ENCODE assay signal across 1 cellular context in the genomic region with DNA sequence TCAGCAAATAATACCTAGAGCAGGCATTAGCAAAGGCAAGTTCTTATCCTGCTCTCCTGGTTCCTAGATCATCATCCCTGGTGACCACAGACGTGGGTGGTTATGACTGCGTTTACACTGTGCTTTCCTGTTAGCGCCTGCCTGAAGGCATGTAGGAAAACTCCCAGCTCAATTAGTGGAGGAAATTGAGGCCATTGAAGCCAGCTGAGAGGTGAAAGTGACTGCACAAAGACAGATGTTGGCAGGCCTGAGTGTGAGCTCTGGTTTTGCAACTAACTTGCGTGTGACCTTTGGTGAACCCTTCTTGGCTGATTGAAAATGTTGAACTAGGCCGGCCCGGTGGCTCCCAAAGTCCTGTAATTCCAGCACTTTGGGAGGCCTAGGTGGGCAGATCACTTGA.
TF ChIP-seq lines count a peak whose summit lies in the region.

No MANE protein-coding gene starts in this region.

TF ChIP-seq in liver, 16 proteins besides CTCF, POLR2A, EP300 and RAD21 (continued from another document):
- TF ChIP-seq, protein P1, sequence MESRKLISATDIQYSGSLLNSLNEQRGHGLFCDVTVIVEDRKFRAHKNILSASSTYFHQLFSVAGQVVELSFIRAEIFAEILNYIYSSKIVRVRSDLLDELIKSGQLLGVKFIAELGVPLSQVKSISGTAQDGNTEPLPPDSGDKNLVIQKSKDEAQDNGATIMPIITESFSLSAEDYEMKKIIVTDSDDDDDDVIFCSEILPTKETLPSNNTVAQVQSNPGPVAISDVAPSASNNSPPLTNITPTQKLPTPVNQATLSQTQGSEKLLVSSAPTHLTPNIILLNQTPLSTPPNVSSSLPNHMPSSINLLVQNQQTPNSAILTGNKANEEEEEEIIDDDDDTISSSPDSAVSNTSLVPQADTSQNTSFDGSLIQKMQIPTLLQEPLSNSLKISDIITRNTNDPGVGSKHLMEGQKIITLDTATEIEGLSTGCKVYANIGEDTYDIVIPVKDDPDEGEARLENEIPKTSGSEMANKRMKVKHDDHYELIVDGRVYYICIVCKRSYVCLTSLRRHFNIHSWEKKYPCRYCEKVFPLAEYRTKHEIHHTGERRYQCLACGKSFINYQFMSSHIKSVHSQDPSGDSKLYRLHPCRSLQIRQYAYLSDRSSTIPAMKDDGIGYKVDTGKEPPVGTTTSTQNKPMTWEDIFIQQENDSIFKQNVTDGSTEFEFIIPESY (IDR thresholded peaks at IDR 0.05) = no peak
